1 cellular context compared by ENCODE assay signal in genomic region chr20:47118641-47119040, GRCh38.
TF ChIP-seq lines count a peak whose summit lies in the region.

No MANE protein-coding gene starts in this region.

TF ChIP-seq in GM23338, 12 proteins besides CTCF, POLR2A, EP300 and RAD21 (continued from another document):
- TF ChIP-seq JUNB (IDR thresholded peaks at IDR 0.05; ENCODE audit: unreplicated experiment) (no peak), ETS1 (IDR thresholded peaks at IDR 0.05) (no peak), EZH2phosphoT487 (IDR thresholded peaks at IDR 0.05; ENCODE audit: unreplicated experiment) (no peak), ZNF114 (CRISPR knock-in tag; IDR thresholded peaks at IDR 0.05) (no peak), ZNF462 (CRISPR knock-in tag; IDR thresholded peaks at IDR 0.05) (no peak), ZNF331 (CRISPR knock-in tag; IDR thresholded peaks at IDR 0.05; ENCODE audit: low read depth) (no peak), EZH2 (IDR thresholded peaks at IDR 0.05; ENCODE audit: low read depth, unreplicated experiment) (no peak), STAT1 (IDR thresholded peaks at IDR 0.05; ENCODE audit: unreplicated experiment) (no peak), NANOG (IDR thresholded peaks at IDR 0.05; ENCODE audit: borderline replicate concordance) (no peak)
